In the genomic region with DNA sequence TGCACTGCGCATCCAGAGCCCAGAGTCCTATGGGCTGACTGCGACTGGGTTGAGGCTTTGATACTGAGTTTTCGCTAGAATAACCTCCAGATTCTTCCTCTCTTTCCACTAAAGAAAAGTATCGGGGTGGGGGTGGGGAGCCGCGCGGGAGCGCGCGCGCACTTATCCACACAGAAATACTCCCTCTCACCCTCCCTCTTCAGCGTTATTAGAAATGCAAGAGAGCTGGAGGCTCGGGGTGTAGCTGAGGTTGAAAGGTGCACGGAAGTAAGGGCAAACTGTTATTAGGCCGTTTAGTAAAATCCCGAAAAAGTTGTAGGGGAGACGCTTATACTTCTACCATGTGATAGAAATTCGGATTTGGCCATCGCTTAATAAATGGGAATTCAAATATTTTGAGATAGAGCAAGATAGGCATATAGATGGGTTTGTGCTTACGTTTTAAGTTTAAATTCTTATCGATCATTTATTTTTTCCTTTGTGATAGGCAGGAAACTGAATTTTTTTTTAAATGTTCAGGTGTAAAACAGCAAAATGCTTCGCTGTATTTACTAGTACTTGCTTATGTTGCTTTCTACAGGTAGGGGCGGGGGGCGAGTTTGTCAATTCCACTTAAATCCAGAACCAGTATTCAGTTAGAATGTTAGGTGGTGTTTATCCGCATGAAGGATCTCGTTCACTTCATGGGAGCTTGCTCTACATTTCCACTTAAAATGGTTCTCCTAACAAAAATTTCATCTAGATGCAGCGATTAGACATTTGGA, we compare ENCODE assay signal across 8 cellular contexts.
DNase-seq lines count a peak whose midpoint lies in the region; TF ChIP-seq lines count a peak whose summit lies in the region.

No MANE protein-coding gene starts in this region.

- H3K4me3 ChIP-seq in HUES6 (ENCODE audit: low read depth, low read length) (peak overlapping the region; percentile 71), choroid plexus epithelial cell (ENCODE audit: low read depth, low read length) (peak overlapping the region; percentile 90)

- no peaks in the 10 kb centered on the region for H3K27me3 ChIP-seq in HUES6 (ENCODE audit: control insufficient read depth, insufficient read depth, low read length)

- POLR2A ChIA-PET in RWPE1 (lab: Yijun Ruan, JAX; ENCODE audit: low non-redundant PET), result interaction anchor here (0.6 kb wide), 1 partner anchor 124 kb away, joined by 4 read pairs; no protein-coding TSS in a partner anchor

- H3K9me3 ChIP-seq in HUES6 (ENCODE audit: control insufficient read depth, insufficient read depth, low read depth, low read length), result no peaks in the 10 kb centered on the region

- peak overlapping the region; percentile 90 for H3K9ac ChIP-seq in HUES6 (ENCODE audit: low read length)

- DNase-seq in activated T-cell treated with anti-CD3 and anti-CD28 coated beads for 1 hour (ENCODE audit: low read depth) (peak; percentile 9), RWPE1 (ENCODE audit: low spot score) (peak; percentile 23), choroid plexus epithelial cell (ENCODE audit: low read depth) (peak; percentile 61), left kidney (ENCODE audit: low read depth, low spot score) (peak; percentile 80), stromal cell of bone marrow (ENCODE audit: low read depth) (peak; percentile 21), iPS-NIHi7 (ENCODE audit: extremely low spot score) (no peak)
- DNase-seq in activated T-cell treated with anti-CD3 and anti-CD28 coated beads, Interleukin-2, amount 50 U/mL, for 48 hours, result no peak

- TF ChIP-seq CTCF in RWPE1 (conservative IDR thresholded peaks at IDR 0.05; ENCODE audit: low read depth), result no peak
- TF ChIP-seq CTCF in choroid plexus epithelial cell (conservative IDR thresholded peaks at IDR 0.05; ENCODE audit: low read depth, low read length), result no peak

- H3K36me3 ChIP-seq in HUES6 (ENCODE audit: control insufficient read depth, insufficient read depth, low read length), result no peaks in the 10 kb centered on the region

- H3K27ac ChIP-seq in HUES6 (ENCODE audit: low read depth, low read length) (peak overlapping the region; percentile 90), RWPE1 (peak overlapping the region; percentile 99)

- peaks cover 31% of the 10 kb centered on the region for H3K4me1 ChIP-seq in HUES6 (ENCODE audit: control insufficient read depth, insufficient read depth, low read length)

- CTCF ChIA-PET in RWPE1 (lab: Yijun Ruan, JAX), result interaction anchor here (0.7 kb wide), 1 partner anchor 32 kb away, joined by 3 read pairs; no protein-coding TSS in a partner anchor

Comparison
In these comparisons a context has a peak if more than half of its experiments do, and no peak if none do; other contexts are left out.
1. DNase-seq: peak in activated T-cell treated with anti-CD3 and anti-CD28 coated beads for 1 hour (single experiment), RWPE1 (single experiment), choroid plexus epithelial cell (single experiment), left kidney (single experiment) and stromal cell of bone marrow (single experiment); none in activated T-cell treated with anti-CD3 and anti-CD28 coated beads, Interleukin-2, amount 50 U/mL, for 48 hours (0 of 2) and iPS-NIHi7 (single experiment).